ENCODE assay signal across 2 cellular contexts in the genomic region with DNA sequence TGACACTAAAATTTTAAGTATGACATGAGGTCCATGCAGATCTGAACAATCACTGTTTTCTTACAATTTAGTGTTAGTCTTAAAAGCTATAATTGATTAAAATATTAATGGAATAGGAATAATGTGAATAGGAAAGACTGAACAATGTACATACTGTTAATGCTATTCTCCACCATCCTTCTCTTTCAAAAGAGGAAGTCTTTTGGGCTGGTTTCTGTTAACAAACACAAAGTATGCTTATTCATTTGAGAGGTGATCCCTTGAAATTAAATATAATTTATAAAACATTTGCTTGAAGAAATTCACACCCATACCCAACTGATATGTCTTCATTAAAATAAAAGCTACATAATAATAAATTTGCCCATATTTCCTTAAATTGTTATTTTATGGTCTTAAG.
TF ChIP-seq lines count a peak whose summit lies in the region.

No MANE protein-coding gene starts in this region.

TF ChIP-seq in GM12891, 5 proteins besides CTCF, POLR2A, EP300 and RAD21:
- TF ChIP-seq SPI1 (IDR thresholded peaks at IDR 0.05; ENCODE audit: low read depth, low read length), result peak; percentile 81
- no peak for TF ChIP-seq TAF1 (IDR thresholded peaks at IDR 0.05; ENCODE audit: low read depth, low read length)

TF ChIP-seq in GM12878, 131 proteins besides CTCF, POLR2A, EP300 and RAD21:
- TF ChIP-seq MEF2A (IDR thresholded peaks at IDR 0.05; ENCODE audit: insufficient read depth, low read depth, low read length), result no peak
- TF ChIP-seq SPI1 (IDR thresholded peaks at IDR 0.05; ENCODE audit: borderline replicate concordance, insufficient read depth, low read depth, low read length), result peak; percentile 70; the same call in 1 of the 2 replicates
TF ChIP-seq in GM12878: peak in this region for 1.
